ENCODE assay signal across 1 cellular context in the genomic region with DNA sequence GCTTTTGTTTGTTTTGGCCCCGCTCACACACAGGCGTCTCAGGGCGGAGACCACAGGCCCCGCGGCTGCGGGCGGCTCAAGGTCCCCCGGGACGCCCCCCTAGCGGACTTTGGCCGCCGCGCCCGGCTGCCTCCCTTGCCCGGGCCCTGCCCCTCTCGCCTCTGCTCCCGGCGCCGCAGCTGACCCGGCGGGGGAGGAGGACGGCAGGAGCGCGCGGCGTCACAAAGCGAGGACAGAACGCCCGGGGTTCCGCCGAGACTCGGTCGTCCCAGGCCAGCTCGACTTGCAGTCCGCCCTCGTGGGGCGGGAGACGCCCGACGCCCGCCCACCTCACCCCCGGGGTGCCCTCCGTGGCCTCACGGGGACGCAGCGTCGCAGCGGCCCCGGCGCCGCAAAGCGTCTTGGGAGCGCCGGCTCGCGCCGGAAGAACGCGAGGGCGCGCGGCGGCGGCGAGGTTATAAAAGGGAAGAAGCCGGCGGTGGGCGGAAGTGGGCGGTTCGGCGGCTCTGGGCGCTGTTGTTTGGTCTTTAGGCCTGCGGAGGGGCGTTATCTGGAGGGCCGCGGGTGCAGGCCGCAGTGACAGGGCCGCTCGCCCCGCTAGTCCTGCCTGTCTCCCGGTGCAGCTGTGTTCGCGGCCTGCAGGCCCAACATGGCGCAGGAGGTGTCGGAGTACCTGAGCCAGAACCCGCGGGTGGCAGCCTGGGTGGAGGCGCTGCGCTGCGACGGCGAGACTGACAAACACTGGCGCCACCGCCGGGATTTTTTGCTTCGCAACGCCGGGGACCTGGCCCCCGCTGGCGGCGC.
TF ChIP-seq lines count a peak whose summit lies in the region.

A gene with protein sequence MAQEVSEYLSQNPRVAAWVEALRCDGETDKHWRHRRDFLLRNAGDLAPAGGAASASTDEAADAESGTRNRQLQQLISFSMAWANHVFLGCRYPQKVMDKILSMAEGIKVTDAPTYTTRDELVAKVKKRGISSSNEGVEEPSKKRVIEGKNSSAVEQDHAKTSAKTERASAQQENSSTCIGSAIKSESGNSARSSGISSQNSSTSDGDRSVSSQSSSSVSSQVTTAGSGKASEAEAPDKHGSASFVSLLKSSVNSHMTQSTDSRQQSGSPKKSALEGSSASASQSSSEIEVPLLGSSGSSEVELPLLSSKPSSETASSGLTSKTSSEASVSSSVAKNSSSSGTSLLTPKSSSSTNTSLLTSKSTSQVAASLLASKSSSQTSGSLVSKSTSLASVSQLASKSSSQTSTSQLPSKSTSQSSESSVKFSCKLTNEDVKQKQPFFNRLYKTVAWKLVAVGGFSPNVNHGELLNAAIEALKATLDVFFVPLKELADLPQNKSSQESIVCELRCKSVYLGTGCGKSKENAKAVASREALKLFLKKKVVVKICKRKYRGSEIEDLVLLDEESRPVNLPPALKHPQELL (plus strand): TSS at position 488 of the 804 bp plus-strand sequence. CDS start 162 bp downstream, at position 650.

TF ChIP-seq in GM12878, 131 proteins besides CTCF, POLR2A, EP300 and RAD21 (continued from another document):
- TF ChIP-seq IRF5 (IDR thresholded peaks at IDR 0.05; ENCODE audit: borderline replicate concordance) (no peak), KDM1A (IDR thresholded peaks at IDR 0.05; ENCODE audit: borderline replicate concordance) (no peak), RUNX3 (IDR thresholded peaks at IDR 0.05; ENCODE audit: low read length) (peak; percentile 65), MYC (IDR thresholded peaks at IDR 0.05; ENCODE audit: insufficient read depth, insufficient read length, insufficient replicate concordance, low read length, severe bottlenecking) (no peak), MEF2B (IDR thresholded peaks at IDR 0.05; ENCODE audit: partially characterized antibody, poor library complexity, severe bottlenecking) (peak; percentile 95), NRF1 (conservative IDR thresholded peaks at IDR 0.05; ENCODE audit: low read depth, low read length) (no peak), EED (IDR thresholded peaks at IDR 0.05; ENCODE audit: low read depth) (no peak), IKZF1 (conservative IDR thresholded peaks at IDR 0.05) (peak; percentile 90), MYB (IDR thresholded peaks at IDR 0.05; ENCODE audit: borderline replicate concordance, low read depth, low read length) (no peak), YY1 (IDR thresholded peaks at IDR 0.05; ENCODE audit: low read depth, low read length) (peak; percentile 93), YBX1 (IDR thresholded peaks at IDR 0.05) (no peak), SIN3A (IDR thresholded peaks at IDR 0.05; ENCODE audit: low read depth, low read length) (peak; percentile 81), LARP7 (IDR thresholded peaks at IDR 0.05) (peak; percentile 85), ZNF217 (IDR thresholded peaks at IDR 0.05) (peak; percentile 50), CHD2 (IDR thresholded peaks at IDR 0.05; ENCODE audit: borderline replicate concordance, low read depth, low read length) (0 out of 2 replicates have a peak, but pooled peaks have one; percentile 44), SUPT20H (IDR thresholded peaks at IDR 0.05; ENCODE audit: borderline replicate concordance, control insufficient read depth, low read depth, low read length) (no peak), MAX (IDR thresholded peaks at IDR 0.05; ENCODE audit: low read depth, low read length) (peak; percentile 76; the same call in 1 of the 2 replicates), RBBP5 (conservative IDR thresholded peaks at IDR 0.05) (no peak), POLR2AphosphoS5 (IDR thresholded peaks at IDR 0.05; ENCODE audit: low read length) (peak; percentile 85), ZNF207 (IDR thresholded peaks at IDR 0.05; ENCODE audit: borderline replicate concordance) (0 out of 2 replicates have a peak, but pooled peaks have one; percentile 37), ETV6 (conservative IDR thresholded peaks at IDR 0.05 in 1 of 2, IDR thresholded peaks at IDR 0.05 in 1 of 2; ENCODE audit: borderline replicate concordance in 1 of 2, low read depth in 1 of 2) (no peak), SKIL (IDR thresholded peaks at IDR 0.05; ENCODE audit: low read depth, poor library complexity, severe bottlenecking) (no peak), RAD51 (IDR thresholded peaks at IDR 0.05) (no peak), SPI1 (IDR thresholded peaks at IDR 0.05; ENCODE audit: borderline replicate concordance, insufficient read depth, low read depth, low read length) (peak; percentile 64), PAX8 (IDR thresholded peaks at IDR 0.05) (no peak), RB1 (IDR thresholded peaks at IDR 0.05; ENCODE audit: borderline replicate concordance) (no peak; the same call in 1 of the 2 replicates), SMARCA5 (IDR thresholded peaks at IDR 0.05) (peak; percentile 71)
- TF ChIP-seq, protein P1, sequence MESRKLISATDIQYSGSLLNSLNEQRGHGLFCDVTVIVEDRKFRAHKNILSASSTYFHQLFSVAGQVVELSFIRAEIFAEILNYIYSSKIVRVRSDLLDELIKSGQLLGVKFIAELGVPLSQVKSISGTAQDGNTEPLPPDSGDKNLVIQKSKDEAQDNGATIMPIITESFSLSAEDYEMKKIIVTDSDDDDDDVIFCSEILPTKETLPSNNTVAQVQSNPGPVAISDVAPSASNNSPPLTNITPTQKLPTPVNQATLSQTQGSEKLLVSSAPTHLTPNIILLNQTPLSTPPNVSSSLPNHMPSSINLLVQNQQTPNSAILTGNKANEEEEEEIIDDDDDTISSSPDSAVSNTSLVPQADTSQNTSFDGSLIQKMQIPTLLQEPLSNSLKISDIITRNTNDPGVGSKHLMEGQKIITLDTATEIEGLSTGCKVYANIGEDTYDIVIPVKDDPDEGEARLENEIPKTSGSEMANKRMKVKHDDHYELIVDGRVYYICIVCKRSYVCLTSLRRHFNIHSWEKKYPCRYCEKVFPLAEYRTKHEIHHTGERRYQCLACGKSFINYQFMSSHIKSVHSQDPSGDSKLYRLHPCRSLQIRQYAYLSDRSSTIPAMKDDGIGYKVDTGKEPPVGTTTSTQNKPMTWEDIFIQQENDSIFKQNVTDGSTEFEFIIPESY (IDR thresholded peaks at IDR 0.05): no peak
- TF ChIP-seq, protein P2, sequence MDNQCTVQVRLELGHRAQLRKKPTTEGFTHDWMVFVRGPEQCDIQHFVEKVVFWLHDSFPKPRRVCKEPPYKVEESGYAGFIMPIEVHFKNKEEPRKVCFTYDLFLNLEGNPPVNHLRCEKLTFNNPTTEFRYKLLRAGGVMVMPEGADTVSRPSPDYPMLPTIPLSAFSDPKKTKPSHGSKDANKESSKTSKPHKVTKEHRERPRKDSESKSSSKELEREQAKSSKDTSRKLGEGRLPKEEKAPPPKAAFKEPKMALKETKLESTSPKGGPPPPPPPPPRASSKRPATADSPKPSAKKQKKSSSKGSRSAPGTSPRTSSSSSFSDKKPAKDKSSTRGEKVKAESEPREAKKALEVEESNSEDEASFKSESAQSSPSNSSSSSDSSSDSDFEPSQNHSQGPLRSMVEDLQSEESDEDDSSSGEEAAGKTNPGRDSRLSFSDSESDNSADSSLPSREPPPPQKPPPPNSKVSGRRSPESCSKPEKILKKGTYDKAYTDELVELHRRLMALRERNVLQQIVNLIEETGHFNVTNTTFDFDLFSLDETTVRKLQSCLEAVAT (IDR thresholded peaks at IDR 0.05): peak; percentile 96
